In the genomic region with DNA sequence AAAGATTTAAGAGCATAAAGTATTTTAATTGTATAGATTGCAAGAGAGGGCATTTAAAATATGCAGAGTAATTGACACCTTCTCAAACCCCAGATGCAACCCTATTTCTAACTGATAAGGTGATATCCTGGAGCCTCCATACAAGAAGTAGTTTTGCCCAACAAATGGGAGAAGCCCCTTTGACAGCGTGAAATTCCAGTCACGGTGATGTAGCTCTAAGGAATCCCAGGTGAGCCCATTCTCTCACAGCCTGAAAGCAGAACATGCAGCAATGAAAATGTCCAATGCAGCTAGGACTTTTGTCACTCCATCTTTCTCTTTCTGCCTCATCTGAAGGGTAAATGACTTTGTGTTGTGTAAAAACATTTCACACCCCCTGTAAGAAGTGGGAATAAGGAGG, we compare ENCODE assay signal across 27 cellular contexts.
DNase-seq lines count a peak whose midpoint lies in the region; ATAC-seq, FAIRE-seq and TF ChIP-seq lines count a peak whose summit lies in the region.
"Had no signal": no experiment of that assay in that cellular context is flagged by ENCODE, and none has a peak within 500 bp of the region (broad histone marks: within the 10 kb centered on the region; RNA-seq: fewer than 3 reads in every experiment).

No MANE protein-coding gene starts in this region.

- H4K8ac ChIP-seq in mesendoderm (ENCODE audit: low read depth, low read length) = no peak overlapping the region

- H3K27ac ChIP-seq in K562 (ENCODE audit: extremely low read depth, low read depth, low read length) (no peak overlapping the region), mesendoderm (ENCODE audit: low read depth, low read length) (no peak overlapping the region)
- H3K27ac ChIP-seq: 22Rv1; BLaER1 treated with 17β-estradiol and CSF1 and Interleukin-3, amounts not matched to agents 10 nM and 100 nM had no signal

- H3K4me1 ChIP-seq in K562 (replicated peaks in 1 of 2; ENCODE audit: control insufficient read depth in 2 of 2, insufficient read depth in 2 of 2, low read length in 2 of 2) (peaks cover 6 to 16% of the 10 kb centered on the region in 2 experiments; a peak in 4 of 5 replicates), mesendoderm (ENCODE audit: control insufficient read depth, low read depth, low read length) (peaks cover 26% of the 10 kb centered on the region)
- H3K4me1 ChIP-seq: HAP-1 had no signal

- H3K18ac ChIP-seq in mesendoderm (ENCODE audit: low read length) = no peak overlapping the region

- 17% methylated on average over 2 of the region's 2 CpGs for WGBS in K562 (ENCODE audit: insufficient coverage, low coverage, missing lambda C conversion rate)
- no CpG with 5 or more reads among the region's 2 CpGs for WGBS in mesendoderm (ENCODE audit: extremely low coverage, insufficient coverage, low lambda C conversion rate)

- H4K5ac ChIP-seq in mesendoderm (ENCODE audit: low read length) = no peak overlapping the region

- no peak for TF ChIP-seq RAD21 in K562 (CRISPR knock-in tag; conservative IDR thresholded peaks at IDR 0.05 in 1 of 2, IDR thresholded peaks at IDR 0.05 in 1 of 2)

- no peaks in the 10 kb centered on the region for H3K36me3 Mint-ChIP-seq in activated CD4-positive, alpha-beta memory T cell treated with anti-CD3 and anti-CD28 coated beads, Interleukin-2, amount 10 ng/mL, durations not matched to agents 7 days and 5 days (ENCODE audit: low read depth)
- H3K36me3 Mint-ChIP-seq in activated T-cell treated with anti-CD3 and anti-CD28 coated beads, Interleukin-2, amount 50 U/mL, for 4 hours (ENCODE audit: insufficient read depth) = no peaks in the 10 kb centered on the region
- H3K36me3 Mint-ChIP-seq: CD14-positive monocyte; CD8-positive, alpha-beta memory T cell had no signal

- no peaks in the 10 kb centered on the region for H3K79me2 ChIP-seq in K562 (ENCODE audit: control insufficient read depth, insufficient read depth, low read length)
- H3K79me2 ChIP-seq in mesendoderm (ENCODE audit: control insufficient read depth, insufficient read depth, low read length) = no peaks in the 10 kb centered on the region

- H3K9ac ChIP-seq in K562 (ENCODE audit: insufficient read depth in 1 of 2, low read depth in 2 of 2, low read length in 2 of 2) = no peak overlapping the region
- H3K9ac ChIP-seq in mesendoderm (ENCODE audit: low read length) = no peak overlapping the region
- H3K9ac ChIP-seq: BLaER1 treated with 17β-estradiol and CSF1 and Interleukin-3, amounts not matched to agents 10 nM and 100 nM had no signal

- no peak overlapping the region for H2AFZ ChIP-seq in K562 (ENCODE audit: low read depth, low read length)

- no peak overlapping the region for H2BK120ac ChIP-seq in mesendoderm (ENCODE audit: low read depth, low read length)

- H3K4ac ChIP-seq in mesendoderm (ENCODE audit: low read depth, low read length) = no peak overlapping the region

- TF ChIP-seq POLR2A in K562 (conservative IDR thresholded peaks at IDR 0.05) = no peak

- no peaks in the 10 kb centered on the region for H3K79me1 ChIP-seq in mesendoderm (ENCODE audit: low read length)

- H3K27ac Mint-ChIP-seq in activated CD4-positive, alpha-beta memory T cell treated with anti-CD3 and anti-CD28 coated beads, Interleukin-2, amount 10 ng/mL, durations not matched to agents 7 days and 5 days = no peak overlapping the region
- H3K27ac Mint-ChIP-seq: CD4-positive, alpha-beta T cell; CD8-positive, alpha-beta memory T cell; HFFc6 had no signal

- POLR2A ChIA-PET in K562 (lab: Yijun Ruan, JAX) = no interaction called here
- POLR2A ChIA-PET in activated CD4-positive, alpha-beta memory T cell treated with anti-CD3 and anti-CD28 coated beads, Interleukin-2, amount 10 ng/mL, durations not matched to agents 7 days and 5 days (lab: Charles Lee) = no interaction called here

- peaks cover 9% of the 10 kb centered on the region for H3K27me3 Mint-ChIP-seq in activated CD4-positive, alpha-beta memory T cell treated with anti-CD3 and anti-CD28 coated beads, Interleukin-2, amount 10 ng/mL, durations not matched to agents 7 days and 5 days
- no peaks in the 10 kb centered on the region for H3K27me3 Mint-ChIP-seq in activated T-cell treated with anti-CD3 and anti-CD28 coated beads, Interleukin-2, amount 50 U/mL, for 4 hours (ENCODE audit: low read depth)

- no peak for TF ChIP-seq CTCF in K562 (IDR thresholded peaks at IDR 0.05 in 2 of 3, conservative IDR thresholded peaks at IDR 0.05 in 1 of 3; ENCODE audit: insufficient read depth in 2 of 3, low read depth in 1 of 3, low read length in 3 of 3)

- no peak overlapping the region for H2AK5ac ChIP-seq in mesendoderm (ENCODE audit: low read length)

- no peaks in the 10 kb centered on the region for H4K20me1 ChIP-seq in K562 (replicated peaks; ENCODE audit: control insufficient read depth, insufficient read depth, low read length)
- H4K20me1 ChIP-seq: BLaER1 treated with 17β-estradiol and CSF1 and Interleukin-3, amounts not matched to agents 10 nM and 100 nM had no signal

- H3K4me3 ChIP-seq in K562 = no peak overlapping the region
- no peak overlapping the region for H3K4me3 ChIP-seq in mesendoderm (ENCODE audit: low read length)
- H3K4me3 ChIP-seq: BLaER1 treated with 17β-estradiol and CSF1 and Interleukin-3, amounts not matched to agents 10 nM and 100 nM; HAP-1 had no signal

- FAIRE-seq in K562 (lab: Jason Lieb, UNC) = peak; percentile 55
- FAIRE-seq: A204.1, D721Med, GM12891, GM18507, H54 had no signal

- H3K4me3 Mint-ChIP-seq in activated CD4-positive, alpha-beta memory T cell treated with anti-CD3 and anti-CD28 coated beads, Interleukin-2, amount 10 ng/mL, durations not matched to agents 7 days and 5 days = no peak overlapping the region
- no peak overlapping the region for H3K4me3 Mint-ChIP-seq in activated T-cell treated with anti-CD3 and anti-CD28 coated beads, Interleukin-2, amount 50 U/mL, for 4 hours
- H3K4me3 Mint-ChIP-seq: CD14-positive monocyte; CD4-positive, alpha-beta T cell; CD8-positive, alpha-beta memory T cell; HFFc6 had no signal

- H3K27me3 ChIP-seq in K562 (ENCODE audit: control insufficient read depth in 2 of 2, insufficient read depth in 2 of 2, low read length in 2 of 2) = no peaks in the 10 kb centered on the region
- no peaks in the 10 kb centered on the region for H3K27me3 ChIP-seq in mesendoderm (ENCODE audit: insufficient read depth, low read length, poor library complexity)
- H3K27me3 ChIP-seq: BE2C; BLaER1 treated with 17β-estradiol and CSF1 and Interleukin-3, amounts not matched to agents 10 nM and 100 nM had no signal

- intact Hi-C loops in K562 (cut with micrococcal nuclease) = no loop called here

- peak; percentile 28 for DNase-seq in ELF-1 (ENCODE audit: low read depth, low spot score)
- no peak for DNase-seq in K562 (ENCODE audit: extremely low read depth in 1 of 4, low spot score in 3 of 4)
- DNase-seq in kidney tubule cell (ENCODE audit: low spot score) = peak; percentile 41
- DNase-seq in mesendoderm = peak; percentile 96
- no peak for DNase-seq in HPDE6-E6E7 (ENCODE audit: extremely low spot score)
- no peak for DNase-seq in activated CD4-positive, alpha-beta memory T cell treated with anti-CD3 and anti-CD28 coated beads, Interleukin-2, amount 10 ng/mL, durations not matched to agents 7 days and 5 days
- no peak for DNase-seq in activated T-cell treated with anti-CD3 and anti-CD28 coated beads, Interleukin-2, amount 50 U/mL, for 4 hours
- DNase-seq: AML-193; BE2C; CD4-positive, alpha-beta T cell; CD8-positive, alpha-beta memory T cell; DMS 273 treated with DMSO at 0.1 percent for 48 hours; DMS79; EL; GF-D8; GOT3; HFFc6 had no signal

- ATAC-seq in K562 = no peak
- ATAC-seq in SK-N-SH treated with all-trans-retinoic acid at 6 μM for 48 hours = no peak
- ATAC-seq in activated T-cell treated with anti-CD3 and anti-CD28 coated beads, Interleukin-2, amount 50 U/mL, for 4 hours = no peak

- no peak overlapping the region for H3K4me2 ChIP-seq in K562 (ENCODE audit: insufficient read depth, low read length)
- no peak overlapping the region for H3K4me2 ChIP-seq in mesendoderm (ENCODE audit: low read length)
- H3K4me2 ChIP-seq: BLaER1 treated with 17β-estradiol and CSF1 and Interleukin-3, amounts not matched to agents 10 nM and 100 nM had no signal

- H2BK15ac ChIP-seq in mesendoderm (replicated peaks; ENCODE audit: low read depth) = no peak overlapping the region

- H3K36me3 ChIP-seq in K562 (ENCODE audit: control insufficient read depth, insufficient read depth, low read length) (no peaks in the 10 kb centered on the region), mesendoderm (ENCODE audit: control insufficient read depth, insufficient read depth, low read length) (no peaks in the 10 kb centered on the region)
- H3K36me3 ChIP-seq: BE2C; BLaER1 treated with 17β-estradiol and CSF1 and Interleukin-3, amounts not matched to agents 10 nM and 100 nM; HAP-1 had no signal

- H3K9me3 Mint-ChIP-seq in activated CD4-positive, alpha-beta memory T cell treated with anti-CD3 and anti-CD28 coated beads, Interleukin-2, amount 10 ng/mL, durations not matched to agents 7 days and 5 days = no peaks in the 10 kb centered on the region
- no peaks in the 10 kb centered on the region for H3K9me3 Mint-ChIP-seq in activated T-cell treated with anti-CD3 and anti-CD28 coated beads, Interleukin-2, amount 50 U/mL, for 4 hours
- H3K9me3 Mint-ChIP-seq: CD4-positive, alpha-beta T cell; CD8-positive, alpha-beta memory T cell; HFFc6 had no signal

- no peaks in the 10 kb centered on the region for H3K9me3 ChIP-seq in K562 (replicated peaks; ENCODE audit: control insufficient read depth, insufficient read depth, low read depth, low read length)
- H3K9me3 ChIP-seq: BE2C, HAP-1 had no signal

- TF ChIP-seq EP300 in K562 (IDR thresholded peaks at IDR 0.05; ENCODE audit: low read length) = no peak

- H2BK5ac ChIP-seq in mesendoderm (ENCODE audit: low read length) = no peak overlapping the region

- H3K23ac ChIP-seq in mesendoderm (ENCODE audit: low read length) = no peak overlapping the region

- CTCF ChIA-PET in K562 (lab: Yijun Ruan, JAX; ENCODE audit: low intra/inter-chr PET ratio) = interaction anchor here (0.6 kb wide), 1 partner anchor 65 kb away, joined by 3 read pairs; no protein-coding TSS in a partner anchor
- CTCF ChIA-PET in activated CD4-positive, alpha-beta memory T cell treated with anti-CD3 and anti-CD28 coated beads, Interleukin-2, amount 10 ng/mL, durations not matched to agents 7 days and 5 days (lab: Charles Lee) = interaction anchor here (1.0 kb wide), 1 partner anchor 393 kb away, joined by 3 read pairs; no protein-coding TSS in a partner anchor

- no TSS peak for BruUV-seq in K562 (replicated peaks; lab: Mats Ljungman, UMichigan)

- peaks cover 5% of the 10 kb centered on the region for H3K4me1 Mint-ChIP-seq in activated CD4-positive, alpha-beta memory T cell treated with anti-CD3 and anti-CD28 coated beads, Interleukin-2, amount 10 ng/mL, durations not matched to agents 7 days and 5 days
- peaks cover 1% of the 10 kb centered on the region for H3K4me1 Mint-ChIP-seq in activated T-cell treated with anti-CD3 and anti-CD28 coated beads, Interleukin-2, amount 50 U/mL, for 4 hours (ENCODE audit: low read depth)

- H3K9me1 ChIP-seq in K562 (ENCODE audit: control insufficient read depth, insufficient read depth, low read length) = no peaks in the 10 kb centered on the region

- in situ Hi-C loops in K562 (cut with MboI) = no loop called here

- H3K56ac ChIP-seq in mesendoderm (ENCODE audit: low read length) = peak overlapping the region; percentile 46

TF ChIP-seq in SK-N-SH treated with all-trans-retinoic acid at 6 μM for 48 hours, 23 proteins besides CTCF, POLR2A, EP300 and RAD21 (continues in another document):
- TF ChIP-seq TOX (CRISPR knock-in tag; IDR thresholded peaks at IDR 0.05; ENCODE audit: borderline replicate concordance) (no peak), SNAI2 (CRISPR knock-in tag; IDR thresholded peaks at IDR 0.05) (no peak)

Comparison
In these comparisons a context has a peak if more than half of its experiments do, and no peak if none do; other contexts are left out.
1. DNase-seq: peak in ELF-1 (single experiment), kidney tubule cell (single experiment) and mesendoderm (single experiment); none in K562 (0 of 4), HPDE6-E6E7 (single experiment), activated CD4-positive, alpha-beta memory T cell treated with anti-CD3 and anti-CD28 coated beads, Interleukin-2, amount 10 ng/mL, durations not matched to agents 7 days and 5 days (single experiment) and activated T-cell treated with anti-CD3 and anti-CD28 coated beads, Interleukin-2, amount 50 U/mL, for 4 hours (single experiment).